In the genomic region with DNA sequence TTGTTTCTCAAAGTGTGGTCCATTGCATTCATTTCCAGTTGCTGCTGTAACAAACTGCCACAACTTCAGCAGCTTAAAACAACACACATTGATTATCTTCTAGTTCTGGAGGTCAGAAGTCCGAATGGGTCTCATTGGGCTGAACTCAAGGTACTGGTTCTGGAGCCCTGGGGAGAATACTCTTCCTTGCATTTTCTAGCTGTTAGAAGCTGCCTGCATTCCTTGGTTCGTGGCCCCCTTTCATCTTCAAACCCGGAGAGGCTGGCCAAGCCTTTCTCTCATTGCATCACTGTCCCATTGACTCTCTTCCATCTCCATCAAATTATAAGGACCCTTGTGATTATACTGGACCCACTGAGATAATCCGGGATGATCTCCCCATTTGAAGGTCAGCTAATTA, we compare ENCODE assay signal across 19 cellular contexts.
A peak's percentile ranks its signal among the peaks of the same experiment; 100 is the strongest.
DNase-seq lines count a peak whose midpoint lies in the region; ATAC-seq, FAIRE-seq and TF ChIP-seq lines count a peak whose summit lies in the region.
"Had no signal": no experiment of that assay in that cellular context is flagged by ENCODE, and none has a peak within 500 bp of the region (broad histone marks: within the 10 kb centered on the region; RNA-seq: fewer than 3 reads in every experiment).

No MANE protein-coding gene starts in this region.

- WGBS in IMR-90 (ENCODE audit: extremely low coverage in 2 of 2, insufficient read length in 1 of 2), 2 experiments: 93% methylated on average over 2 of the region's 4 CpGs; no CpG with 5 or more reads in 1 of the 2 experiments
- 96 to 97% methylated on average over 4 of the region's 4 CpGs for WGBS in lung, 2 donors

- H3K27me3 Mint-ChIP-seq in astrocyte (ENCODE audit: low read depth, unreplicated experiment): no peaks in the 10 kb centered on the region

- H3K4me1 Mint-ChIP-seq in astrocyte (ENCODE audit: low read depth, unreplicated experiment): peaks cover 63% of the 10 kb centered on the region

- FAIRE-seq in astrocyte (lab: Jason Lieb, UNC): no peak
- FAIRE-seq: TTC549 had no signal

- peak overlapping the region; percentile 88 for H2BK15ac ChIP-seq in IMR-90 (ENCODE audit: low read depth, low read length)

- no peak overlapping the region for H3K4me3 ChIP-seq in IMR-90 (ENCODE audit: insufficient read depth, low read depth, low read length)
- no peak overlapping the region for H3K4me3 ChIP-seq in astrocyte (ENCODE audit: insufficient read depth, low read depth, low read length)
- H3K4me3 ChIP-seq in lung: no peak overlapping the region
- H3K4me3 ChIP-seq in thoracic aorta: no peak overlapping the region
- H3K4me3 ChIP-seq: adrenal gland, right atrium auricular region, testis had no signal

- no peaks in the 10 kb centered on the region for H3K9me3 Mint-ChIP-seq in astrocyte (ENCODE audit: unreplicated experiment)
- H3K9me3 Mint-ChIP-seq: stimulated activated effector memory CD8-positive, alpha-beta T cell treated with anti-CD3 and anti-CD28 coated beads, Interleukin-12 subunit alpha, Interleukin-12 subunit beta, amount 100 ng/mL, for 72 hours had no signal

- H3K23ac ChIP-seq in IMR-90 (ENCODE audit: low read depth, low read length): peak overlapping the region; percentile 95

- H3K9me3 ChIP-seq in IMR-90 (ENCODE audit: control insufficient read depth, insufficient read depth, low read length) (peaks cover 2% of the 10 kb centered on the region; the same call in 1 of the 2 replicates), astrocyte (ENCODE audit: insufficient read depth, low read depth, low read length) (no peaks in the 10 kb centered on the region), lung (ENCODE audit: control insufficient read depth in 2 of 2, insufficient read depth in 1 of 2, low read length in 1 of 2) (no peaks in the 10 kb centered on the region), thoracic aorta (no peaks in the 10 kb centered on the region)
- H3K9me3 ChIP-seq: adrenal gland, BE2C, right atrium auricular region, testis had no signal

- CTCF ChIA-PET in IMR-90 (lab: Yijun Ruan, JAX): no interaction called here

- H2BK120ac ChIP-seq in IMR-90 (ENCODE audit: low read depth, low read length): peak overlapping the region; percentile 97

- H2AFZ ChIP-seq in IMR-90 (replicated peaks; ENCODE audit: low read length, poor library complexity) (no peak overlapping the region), astrocyte (ENCODE audit: low read depth, low read length) (no peak overlapping the region)

- peak overlapping the region; percentile 29 for H2AK9ac ChIP-seq in IMR-90 (replicated peaks; ENCODE audit: low read depth, low read length, poor library complexity)

- H3K4me3 Mint-ChIP-seq in astrocyte (ENCODE audit: unreplicated experiment): no peak overlapping the region
- H3K4me3 Mint-ChIP-seq: stimulated activated effector memory CD8-positive, alpha-beta T cell treated with anti-CD3 and anti-CD28 coated beads, Interleukin-12 subunit alpha, Interleukin-12 subunit beta, amount 100 ng/mL, for 72 hours had no signal

- H4K20me1 ChIP-seq in IMR-90 (ENCODE audit: insufficient read depth, low read length) (peaks cover 8% of the 10 kb centered on the region; the same call in 1 of the 2 replicates), astrocyte (ENCODE audit: insufficient read depth, low read length) (no peaks in the 10 kb centered on the region)

- H3K4me1 ChIP-seq in IMR-90 (ENCODE audit: control insufficient read depth, insufficient read depth, low read length): peaks cover 24% of the 10 kb centered on the region
- peaks cover 53% of the 10 kb centered on the region for H3K4me1 ChIP-seq in astrocyte (ENCODE audit: insufficient read depth, low read length)
- H3K4me1 ChIP-seq in lung (ENCODE audit: control insufficient read depth in 2 of 2, insufficient read depth in 2 of 2, low read length in 2 of 2): peaks cover 15 to 39% of the 10 kb centered on the region in 2 donors
- peaks cover 19 to 29% of the 10 kb centered on the region in 2 donors for H3K4me1 ChIP-seq in thoracic aorta (ENCODE audit: control insufficient read depth in 1 of 2, low read depth in 2 of 2)

- TF ChIP-seq CTCF in IMR-90 (conservative IDR thresholded peaks at IDR 0.05; ENCODE audit: low read depth, low read length) (no peak), astrocyte (IDR thresholded peaks at IDR 0.05; ENCODE audit: insufficient read depth, low read depth, low read length) (no peak), lung (IDR thresholded peaks at IDR 0.05; ENCODE audit: control extremely low read depth, extremely low read depth) (no peak), thoracic aorta (IDR thresholded peaks at IDR 0.05) (no peak)

- H4K91ac ChIP-seq in IMR-90 (ENCODE audit: insufficient read depth, low read depth, low read length): peak overlapping the region; percentile 89

- DNase-seq in IMR-90: no peak
- no peak for DNase-seq in astrocyte (ENCODE audit: low read depth)
- DNase-seq in lung (ENCODE audit: low spot score): no peak
- DNase-seq in thoracic aorta (ENCODE audit: low spot score): no peak
- DNase-seq in NCI-H2029 treated with DMSO at 0.1 percent for 48 hours (lab: John Stamatoyannopoulos, UW): no peak
- no peak for DNase-seq in SKM-1 (lab: John Stamatoyannopoulos, UW; ENCODE audit: unreplicated experiment)
- no peak for DNase-seq in NOMO-1 treated with DMSO at 0.1 percent for 48 hours (lab: John Stamatoyannopoulos, UW; ENCODE audit: unreplicated experiment)
- DNase-seq: activated CD4-positive, alpha-beta T cell treated with anti-CD3 and anti-CD28 coated beads, Interleukin-2, amount 50 U/mL, for 1 hour; activated CD8-positive, alpha-beta memory T cell treated with anti-CD3 and anti-CD28 coated beads, Interleukin-2, amount 50 U/mL, for 4 hours; activated effector memory CD4-positive, alpha-beta T cell treated with anti-CD3 and anti-CD28 coated beads, Interleukin-2, amount 50 U/mL, for 16 hours; adrenal gland; BE2C; caudate nucleus; NCI-H774; testis had no signal

- peak overlapping the region; percentile 86 for H3K27ac ChIP-seq in IMR-90 (ENCODE audit: insufficient read depth, low read length)
- peak overlapping the region; percentile 94 for H3K27ac ChIP-seq in astrocyte (ENCODE audit: low read depth, low read length)
- H3K27ac ChIP-seq in lung (ENCODE audit: low read depth in 1 of 2, low read length in 1 of 2): peak overlapping the region; percentile 26 to 83
- peak overlapping the region; percentile 40 to 68 for H3K27ac ChIP-seq in thoracic aorta
- H3K27ac ChIP-seq: testis had no signal

- dilution Hi-C loops in IMR-90 (cut with HindIII; ENCODE audit: low sequenced_read_pairs, unreplicated experiment): no loop called here

- peak overlapping the region; percentile 88 for H3K14ac ChIP-seq in IMR-90 (replicated peaks; ENCODE audit: low read depth, low read length)

- no peak for TF ChIP-seq RAD21 in IMR-90 (IDR thresholded peaks at IDR 0.05; ENCODE audit: low read length)

- H3K79me2 ChIP-seq in astrocyte (ENCODE audit: insufficient read depth, low read length): peaks cover 53% of the 10 kb centered on the region

- peak overlapping the region; percentile 44; the same call in 1 of the 2 replicates for H3K18ac ChIP-seq in IMR-90 (ENCODE audit: low read depth, low read length)

- no peak overlapping the region for H3K4me2 ChIP-seq in IMR-90 (ENCODE audit: low read depth, low read length)
- H3K4me2 ChIP-seq in astrocyte (ENCODE audit: low read length): peak overlapping the region; percentile 82

- H3K27me3 ChIP-seq in IMR-90 (ENCODE audit: control insufficient read depth, insufficient read depth, low read length): no peaks in the 10 kb centered on the region
- no peaks in the 10 kb centered on the region for H3K27me3 ChIP-seq in astrocyte (ENCODE audit: insufficient read depth, low read length)
- H3K27me3 ChIP-seq in lung (ENCODE audit: control insufficient read depth, insufficient read depth): no peaks in the 10 kb centered on the region
- H3K27me3 ChIP-seq in thoracic aorta (replicated peaks; ENCODE audit: insufficient read depth): no peaks in the 10 kb centered on the region
- H3K27me3 ChIP-seq: adrenal gland, BE2C, right atrium auricular region, testis had no signal

- no peak for TF ChIP-seq POLR2A in IMR-90 (IDR thresholded peaks at IDR 0.05; ENCODE audit: low read depth, low read length)

- no TSS peak for BruUV-seq in IMR-90 (replicated peaks; lab: Mats Ljungman, UMichigan)

- peak overlapping the region; percentile 30 to 95 for H4K8ac ChIP-seq in IMR-90 (ENCODE audit: low read depth in 2 of 2, low read length in 2 of 2)

- H3K36me3 Mint-ChIP-seq in astrocyte (ENCODE audit: low read depth, unreplicated experiment): peaks cover 31% of the 10 kb centered on the region
- H3K36me3 Mint-ChIP-seq: stimulated activated effector memory CD8-positive, alpha-beta T cell treated with anti-CD3 and anti-CD28 coated beads, Interleukin-12 subunit alpha, Interleukin-12 subunit beta, amount 100 ng/mL, for 72 hours had no signal

- peak overlapping the region; percentile 98 for H2BK20ac ChIP-seq in IMR-90 (ENCODE audit: low read depth, low read length)

- in situ Hi-C loops in IMR-90 (cut with MboI; ENCODE audit: low sequenced_read_pairs): no loop called here

- H3K4ac ChIP-seq in IMR-90 (ENCODE audit: low read depth, low read length): peak overlapping the region; percentile 99

- H3K9me1 ChIP-seq in IMR-90 (ENCODE audit: insufficient read depth, low read length): peaks cover 11% of the 10 kb centered on the region

- peaks cover 55 to 66% of the 10 kb centered on the region in 2 experiments for H3K79me1 ChIP-seq in IMR-90 (ENCODE audit: low read depth in 1 of 2, low read length in 2 of 2)

- peak overlapping the region; percentile 93 for H2AK5ac ChIP-seq in IMR-90 (ENCODE audit: low read depth, low read length)

- peak overlapping the region; percentile 99 for H2BK5ac ChIP-seq in IMR-90 (ENCODE audit: low read depth, low read length, poor library complexity, severe bottlenecking)

- peak overlapping the region; percentile 91 for H3K56ac ChIP-seq in IMR-90 (ENCODE audit: extremely low read depth, insufficient read depth, low read length)

- POLR2A ChIA-PET in IMR-90 (lab: Charles Lee; ENCODE audit: unreplicated experiment): no interaction called here

- intact Hi-C loops in IMR-90 (cut with micrococcal nuclease): loop anchor here (5.0 kb wide), 1 partner anchor 97 kb away; a partner anchor contains a TSS

- H3K27ac Mint-ChIP-seq in astrocyte (ENCODE audit: unreplicated experiment): peak overlapping the region; percentile 98
- H3K27ac Mint-ChIP-seq: stimulated activated effector memory CD8-positive, alpha-beta T cell treated with anti-CD3 and anti-CD28 coated beads, Interleukin-12 subunit alpha, Interleukin-12 subunit beta, amount 100 ng/mL, for 72 hours had no signal

- peaks cover 11% of the 10 kb centered on the region for H3K36me3 ChIP-seq in IMR-90 (ENCODE audit: control insufficient read depth, insufficient read depth, low read length)
- no peaks in the 10 kb centered on the region for H3K36me3 ChIP-seq in astrocyte (ENCODE audit: insufficient read depth, low read length)
- peaks cover 0 to 1% of the 10 kb centered on the region in 2 donors for H3K36me3 ChIP-seq in lung (ENCODE audit: control insufficient read depth in 2 of 2, insufficient read depth in 2 of 2, low read length in 2 of 2)
- H3K36me3 ChIP-seq in thoracic aorta: no peaks in the 10 kb centered on the region
- H3K36me3 ChIP-seq: adrenal gland, right atrium auricular region had no signal

- H3K9ac ChIP-seq in IMR-90 (ENCODE audit: low read depth, low read length): peak overlapping the region; percentile 34; the same call in 1 of the 2 replicates
- peak overlapping the region; percentile 72 for H3K9ac ChIP-seq in astrocyte (ENCODE audit: low read length)

- ATAC-seq in IMR-90 (ENCODE audit: low read depth) (no peak), lung (ENCODE audit: insufficient read depth, low FRiP score) (no peak), thoracic aorta (ENCODE audit: insufficient number of reproducible peaks, low FRiP score, low read depth) (no peak)
- ATAC-seq: esophagus mucosa; stimulated activated effector memory CD8-positive, alpha-beta T cell treated with anti-CD3 and anti-CD28 coated beads, Interleukin-12 subunit alpha, Interleukin-12 subunit beta, amount 100 ng/mL, for 72 hours had no signal

- H4K5ac ChIP-seq in IMR-90 (ENCODE audit: low read depth, low read length): peak overlapping the region; percentile 74; the same call in 1 of the 2 replicates
